ENCODE assay signal across 8 cellular contexts in genomic region chr17:35433075-35433894, GRCh38. TPM values are rescaled to one million over a fixed set of nuclear protein-coding genes. Genes with fewer than 3 reads are reported as not detected.
A peak's percentile ranks its signal among the peaks of the same experiment; 100 is the strongest.
DNase-seq lines count a peak whose midpoint lies in the region; ATAC-seq and TF ChIP-seq lines count a peak whose summit lies in the region.

No MANE protein-coding gene starts in this region.

- no peaks in the 10 kb centered on the region for H3K36me3 ChIP-seq in right atrium auricular region

- H3K36me3 Mint-ChIP-seq in CD14-positive monocyte: peaks cover 18 to 19% of the 10 kb centered on the region in 2 donors

- H3K27me3 Mint-ChIP-seq in CD14-positive monocyte (ENCODE audit: low read depth in 3 of 3): peaks cover 0 to 3% (median 0%) of the 10 kb centered on the region in 3 donors

- TF ChIP-seq CTCF in CD14-positive monocyte (IDR thresholded peaks at IDR 0.05) (no peak), right atrium auricular region (IDR thresholded peaks at IDR 0.05) (peak in 1 of 2 donors; percentile 53), retinal pigment epithelial cell (conservative IDR thresholded peaks at IDR 0.05; ENCODE audit: low read depth, low read length) (peak; percentile 43)

- H3K4me1 Mint-ChIP-seq in CD14-positive monocyte: peaks cover 49% of the 10 kb centered on the region

- no peaks in the 10 kb centered on the region for H3K9me3 ChIP-seq in right atrium auricular region

- H3K27ac ChIP-seq in right atrium auricular region: peak overlapping the region; percentile 86 to 89

- H3K27me3 ChIP-seq in right atrium auricular region: no peaks in the 10 kb centered on the region

- peak overlapping the region; percentile 49 to 93 (median 90) for H3K27ac Mint-ChIP-seq in CD14-positive monocyte

- H3K9me3 Mint-ChIP-seq in CD14-positive monocyte: peaks cover 0 to 5% (median 0%) of the 10 kb centered on the region in 7 donors

- intact Hi-C loops in CD14-positive monocyte (cut with micrococcal nuclease) (loop anchor here (2.0 to 10.0 kb wide), 2 partner anchors 56 to 58 kb away; partner anchors contain the start of gene SLFN11 (in 1 of the 2)), posterior cingulate gyrus (cut with DNase I) (no loop called here)

- H3K4me1 ChIP-seq in right atrium auricular region: peaks cover 0 to 31% of the 10 kb centered on the region in 2 donors

- peak; percentile 35 for ATAC-seq in HG02678 (IDR thresholded peaks at IDR 0.05; ENCODE audit: unreplicated experiment)

- peak overlapping the region; percentile 96 to 98 for H3K4me3 Mint-ChIP-seq in CD14-positive monocyte

- DNase-seq in CD14-positive monocyte (ENCODE audit: low spot score): peak; percentile 78
- peak; percentile 29 for DNase-seq in T follicular helper cell (ENCODE audit: low read depth)
- peak; percentile 99 for DNase-seq in amniotic epithelial cell (ENCODE audit: low read depth)
- DNase-seq in right atrium auricular region (ENCODE audit: low spot score): peak; percentile 91
- DNase-seq in retinal pigment epithelial cell (ENCODE audit: low read depth): peak; percentile 98
- DNase-seq in posterior cingulate gyrus: no peak
- no peak for DNase-seq in NCI-H1694 (lab: John Stamatoyannopoulos, UW)

- H3K4me3 ChIP-seq in right atrium auricular region (peak overlapping the region; percentile 47 to 62), retinal pigment epithelial cell (ENCODE audit: low read length) (peak overlapping the region; percentile 55)

RNA-seq across cellular contexts. Expression of gene SLFN12, which starts 1.0 kb away (rescaled TPM):
- 10 to 100 TPM in 1 of 2 donors, 1 to 10 TPM in 1; 8.4 to 14.5 TPM for polyA plus RNA-seq in CD14-positive monocyte
- 1 to 10 TPM; 3.4 to 3.6 TPM for total RNA-seq in right atrium auricular region

RNA-seq across cellular contexts. Expression of gene SLFN13, which starts 15.3 kb away (rescaled TPM):
- 1 to 10 TPM; 1.8 to 3.0 TPM for polyA plus RNA-seq in CD14-positive monocyte
- 1 to 10 TPM; 1.1 to 1.3 TPM for total RNA-seq in right atrium auricular region

RNA-seq across cellular contexts. Expression of gene SLFN11, which starts 59.9 kb away (rescaled TPM):
- polyA plus RNA-seq in CD14-positive monocyte: 10 to 100 TPM; 34.3 to 46.8 TPM
- 10 to 100 TPM; 19.8 to 20.8 TPM for total RNA-seq in right atrium auricular region

Comparison
In these comparisons a context has a peak if more than half of its experiments do, and no peak if none do; other contexts are left out.
1. DNase-seq: peak in CD14-positive monocyte (single experiment), T follicular helper cell (single experiment), amniotic epithelial cell (single experiment), right atrium auricular region (single experiment) and retinal pigment epithelial cell (single experiment); none in posterior cingulate gyrus (0 of 10) and NCI-H1694 (single experiment).